Comparison of ENCODE assay signal across 14 cellular contexts in genomic region chr9:125825762-125826161, GRCh38.
DNase-seq lines count a peak whose midpoint lies in the region; ATAC-seq, FAIRE-seq and TF ChIP-seq lines count a peak whose summit lies in the region.
"Had no signal": no experiment of that assay in that cellular context is flagged by ENCODE, and none has a peak within 500 bp of the region (broad histone marks: within the 10 kb centered on the region; RNA-seq: fewer than 3 reads in every experiment).

No MANE protein-coding gene starts in this region.

- TF ChIP-seq POLR2A in GM12892 (IDR thresholded peaks at IDR 0.05; ENCODE audit: low read depth, low read length) (no peak), right lobe of liver (IDR thresholded peaks at IDR 0.05) (no peak)

- H3K27me3 Mint-ChIP-seq in CD4-positive, alpha-beta T cell = no peaks in the 10 kb centered on the region
- no peaks in the 10 kb centered on the region for H3K27me3 Mint-ChIP-seq in activated naive CD8-positive, alpha-beta T cell treated with anti-CD3 and anti-CD28 coated beads for 36 hours

- DNase-seq in CD4-positive, alpha-beta T cell = no peak
- DNase-seq in GM12892 (ENCODE audit: insufficient read length) (no peak), right lobe of liver (no peak), OCI-LY7 (ENCODE audit: low spot score) (no peak), NCI-H748 treated with DMSO at 0.1 percent for 48 hours (lab: John Stamatoyannopoulos, UW) (no peak)
- DNase-seq in activated naive CD8-positive, alpha-beta T cell treated with anti-CD3 and anti-CD28 coated beads for 36 hours = no peak
- DNase-seq in stimulated activated CD4-positive, alpha-beta T cell treated with anti-CD3 and anti-CD28 coated beads, Interleukin-1b, Interleukin-23, amount 100 ng/mL, for 48 hours = no peak
- DNase-seq: ACHN, EL, Kasumi-1, NCI-H1417 treated with DMSO at 0.1 percent for 48 hours, NCI-H2029 treated with DMSO at 0.1 percent for 48 hours, NCI-H510A treated with DMSO at 0.1 percent for 48 hours, RPMI8226 had no signal

- FAIRE-seq in GM12892 (lab: Jason Lieb, UNC) = peak; percentile 56

- WGBS in right lobe of liver (ENCODE audit: insufficient coverage, low coverage, low lambda C conversion rate, missing lambda C conversion rate) = 20% methylated on average over 3 of the region's 3 CpGs

- CTCF ChIA-PET in CD4-positive, alpha-beta T cell (lab: Charles Lee) = no interaction called here
- CTCF ChIA-PET in OCI-LY7 (lab: Charles Lee; ENCODE audit: unreplicated experiment) = no interaction called here

- H3K4me1 ChIP-seq in right lobe of liver (peaks cover 0 to 7% (median 0%) of the 10 kb centered on the region in 4 donors), OCI-LY7 (ENCODE audit: insufficient read depth, low read length, poor library complexity, severe bottlenecking) (peaks cover 37% of the 10 kb centered on the region)

- H3K4me3 Mint-ChIP-seq in CD4-positive, alpha-beta T cell = peak overlapping the region; percentile 55
- no peak overlapping the region for H3K4me3 Mint-ChIP-seq in activated naive CD8-positive, alpha-beta T cell treated with anti-CD3 and anti-CD28 coated beads for 36 hours

- H3K36me3 Mint-ChIP-seq in CD4-positive, alpha-beta T cell (ENCODE audit: low read depth) = peaks cover 5% of the 10 kb centered on the region
- no peaks in the 10 kb centered on the region for H3K36me3 Mint-ChIP-seq in activated naive CD8-positive, alpha-beta T cell treated with anti-CD3 and anti-CD28 coated beads for 36 hours

- no peak for TF ChIP-seq CTCF in CD4-positive, alpha-beta T cell (IDR thresholded peaks at IDR 0.05)
- TF ChIP-seq CTCF in right lobe of liver (IDR thresholded peaks at IDR 0.05) (no peak), OCI-LY7 (conservative IDR thresholded peaks at IDR 0.05; ENCODE audit: low read length) (no peak)

- no peaks in the 10 kb centered on the region for H3K36me3 ChIP-seq in right lobe of liver
- H3K36me3 ChIP-seq in OCI-LY7 (ENCODE audit: insufficient read depth, low read length) = no peaks in the 10 kb centered on the region

- no peaks in the 10 kb centered on the region for H4K20me1 ChIP-seq in OCI-LY7 (ENCODE audit: insufficient read depth, low read length)

- no TSS peak for BruUV-seq in OCI-LY7 (replicated peaks; lab: Mats Ljungman, UMichigan)

- H3K27me3 ChIP-seq in CD4-positive, alpha-beta T cell (ENCODE audit: control insufficient read depth, insufficient read depth, low read length) = no peaks in the 10 kb centered on the region
- no peaks in the 10 kb centered on the region for H3K27me3 ChIP-seq in right lobe of liver

- peaks cover 11% of the 10 kb centered on the region; the same call in 1 of the 2 replicates for H3K79me2 ChIP-seq in OCI-LY7 (ENCODE audit: insufficient read depth, low read depth, low read length)

- H3K27ac ChIP-seq in CD4-positive, alpha-beta T cell (ENCODE audit: low read depth, low read length) = no peak overlapping the region
- peak overlapping the region in 2 of 3 donors; percentile 51 to 65 for H3K27ac ChIP-seq in right lobe of liver
- no peak overlapping the region for H3K27ac ChIP-seq in OCI-LY7 (ENCODE audit: low read depth, low read length, poor library complexity, severe bottlenecking)

- intact Hi-C loops in CD4-positive, alpha-beta T cell (cut with DNase I, micrococcal nuclease) = no loop called here
- intact Hi-C loops in right lobe of liver (cut with DNase I) (no loop called here), OCI-LY7 (cut with micrococcal nuclease; ENCODE audit: unreplicated experiment) (no loop called here)

- POLR2A ChIA-PET in CD4-positive, alpha-beta T cell (lab: Charles Lee) = no interaction called here
- POLR2A ChIA-PET in OCI-LY7 (lab: Charles Lee) = interaction anchor here (0.6 to 1.0 kb wide), 3 partner anchors 32 to 546 kb away, joined by 3 to 7 read pairs (median 4); no protein-coding TSS in a partner anchor

- no peak overlapping the region for H3K4me2 ChIP-seq in OCI-LY7 (ENCODE audit: low read length)

- no peak overlapping the region for H2AFZ ChIP-seq in OCI-LY7 (ENCODE audit: low read length)

- no peaks in the 10 kb centered on the region for H3K9me3 ChIP-seq in CD4-positive, alpha-beta T cell (ENCODE audit: control insufficient read depth, low read length)
- H3K9me3 ChIP-seq in right lobe of liver (no peaks in the 10 kb centered on the region), OCI-LY7 (ENCODE audit: low read length) (no peaks in the 10 kb centered on the region)

- H3K4me3 ChIP-seq in right lobe of liver = no peak overlapping the region
- no peak overlapping the region for H3K4me3 ChIP-seq in OCI-LY7 (ENCODE audit: low read depth, low read length, poor library complexity, severe bottlenecking)

- H3K9me2 ChIP-seq in OCI-LY7 (ENCODE audit: insufficient read depth, low read length) = no peaks in the 10 kb centered on the region

- no peak for ATAC-seq in CD4-positive, alpha-beta T cell (ENCODE audit: poor library complexity)
- ATAC-seq in right lobe of liver = peak; percentile 61 to 83 (median 72)

- no peaks in the 10 kb centered on the region for H3K9me3 Mint-ChIP-seq in CD4-positive, alpha-beta T cell
- H3K9me3 Mint-ChIP-seq in activated naive CD8-positive, alpha-beta T cell treated with anti-CD3 and anti-CD28 coated beads for 36 hours = no peaks in the 10 kb centered on the region

- H3K4me1 Mint-ChIP-seq in CD4-positive, alpha-beta T cell (ENCODE audit: low read depth) = peaks cover 77% of the 10 kb centered on the region
- H3K4me1 Mint-ChIP-seq in activated naive CD8-positive, alpha-beta T cell treated with anti-CD3 and anti-CD28 coated beads for 36 hours = peaks cover 39% of the 10 kb centered on the region

- peak overlapping the region; percentile 65 for H3K27ac Mint-ChIP-seq in CD4-positive, alpha-beta T cell
- peak overlapping the region; percentile 25 for H3K27ac Mint-ChIP-seq in activated naive CD8-positive, alpha-beta T cell treated with anti-CD3 and anti-CD28 coated beads for 36 hours

Comparison
In these comparisons a context has a peak if more than half of its experiments do, and no peak if none do; other contexts are left out.
1. H3K27ac ChIP-seq: peak in right lobe of liver (2 of 3); none in CD4-positive, alpha-beta T cell (single experiment) and OCI-LY7 (single experiment).